In genomic region chr15:100131321-100132224, GRCh38 we compare ENCODE assay signal across 8 cellular contexts.
DNase-seq lines count a peak whose midpoint lies in the region; ATAC-seq and TF ChIP-seq lines count a peak whose summit lies in the region.

No MANE protein-coding gene starts in this region.

- in situ Hi-C loops in SK-MEL-5 (cut with HindIII; ENCODE audit: low pct_unique_long_range_greater_than_20kb, low sequenced_read_pairs), result no loop called here

- H3K27me3 ChIP-seq in esophagus muscularis mucosa, result no peaks in the 10 kb centered on the region

- peak; percentile 48 to 61 (median 56) for TF ChIP-seq CTCF in esophagus muscularis mucosa (IDR thresholded peaks at IDR 0.05)

- TF ChIP-seq EP300 in esophagus muscularis mucosa (IDR thresholded peaks at IDR 0.05), result no peak

- peak overlapping the region; percentile 5 to 58 (median 44) for H3K27ac ChIP-seq in esophagus muscularis mucosa (replicated peaks in 1 of 4)

- intact Hi-C loops in esophagus muscularis mucosa (cut with DNase I) (no loop called here), sciatic nerve (cut with DNase I) (no loop called here)

- peak; percentile 11 for DNase-seq in GDM1 (lab: John Stamatoyannopoulos, UW)
- DNase-seq in SK-MEL-5 (ENCODE audit: low read depth, low spot score), result peak; percentile 95
- DNase-seq in esophagus muscularis mucosa (ENCODE audit: extremely low spot score), result no peak
- peak; percentile 79 for DNase-seq in sciatic nerve (ENCODE audit: low spot score)
- no peak for DNase-seq in pons (ENCODE audit: low spot score)
- DNase-seq in mucosa of gallbladder (ENCODE audit: low spot score), result no peak

- H3K4me3 ChIP-seq in esophagus muscularis mucosa, result peak overlapping the region; percentile 20 to 46 (median 42)

- no peak for TF ChIP-seq POLR2A in esophagus muscularis mucosa (IDR thresholded peaks at IDR 0.05; ENCODE audit: low read depth)

- no peaks in the 10 kb centered on the region for H3K9me3 ChIP-seq in esophagus muscularis mucosa

- peaks cover 0 to 9% (median 1%) of the 10 kb centered on the region in 4 donors for H3K4me1 ChIP-seq in esophagus muscularis mucosa

- 66% methylated on average over 20 of the region's 25 CpGs for WGBS in esophagus muscularis mucosa

- ATAC-seq in sciatic nerve (peak; percentile 65), HG03095 (IDR thresholded peaks at IDR 0.05; ENCODE audit: unreplicated experiment) (no peak), HG03565 (IDR thresholded peaks at IDR 0.05; ENCODE audit: unreplicated experiment) (no peak)

- no peaks in the 10 kb centered on the region for H3K36me3 ChIP-seq in esophagus muscularis mucosa

Comparison
In these comparisons a context has a peak if more than half of its experiments do, and no peak if none do; other contexts are left out.
1. DNase-seq: peak in GDM1 (single experiment), SK-MEL-5 (single experiment) and sciatic nerve (single experiment); none in esophagus muscularis mucosa (single experiment), pons (single experiment) and mucosa of gallbladder (single experiment).